In genomic region chr19:58499021-58499927, GRCh38 we compare ENCODE assay signal across 8 cellular contexts. TPM values are rescaled to one million over a fixed set of nuclear protein-coding genes. Genes with fewer than 3 reads are reported as not detected.
DNase-seq lines count a peak whose midpoint lies in the region; ATAC-seq, FAIRE-seq and TF ChIP-seq lines count a peak whose summit lies in the region.

No MANE protein-coding gene starts in this region.

- peak overlapping the region; percentile 89 for H3K27ac ChIP-seq in angular gyrus (ENCODE audit: low read depth, low read length)
- peak overlapping the region; percentile 78 to 89 for H3K27ac ChIP-seq in right atrium auricular region
- peak overlapping the region; percentile 82 for H3K27ac ChIP-seq in psoas muscle

- TF ChIP-seq CTCF in GM13977 (IDR thresholded peaks at IDR 0.05; ENCODE audit: extremely low read depth, insufficient read depth, missing control alignments) = peak; percentile 19
- peak; percentile 26 to 45 for TF ChIP-seq CTCF in right atrium auricular region (IDR thresholded peaks at IDR 0.05)
- TF ChIP-seq CTCF in psoas muscle (IDR thresholded peaks at IDR 0.05) = peak; percentile 16

- in situ Hi-C loops in GM13977 (cut with MboI; ENCODE audit: low pct_unique_long_range_greater_than_20kb, low sequenced_read_pairs, unreplicated experiment) = no loop called here

- peak; percentile 98 for DNase-seq in GM13977 (ENCODE audit: low spot score)
- DNase-seq in NCI-H146 treated with DMSO at 0.1 percent for 48 hours (lab: John Stamatoyannopoulos, UW; ENCODE audit: unreplicated experiment) = peak; percentile 97
- DNase-seq in T-helper 1 cell = peak; percentile 85 to 99 (median 92)
- peak; percentile 99 for DNase-seq in right atrium auricular region (ENCODE audit: low spot score)
- peak; percentile 100 for DNase-seq in psoas muscle
- peak; percentile 93 for DNase-seq in urothelium cell line (ENCODE audit: low spot score)

- no peak for FAIRE-seq in urothelium cell line (lab: Jason Lieb, UNC)

- intact Hi-C loops in psoas muscle (cut with DNase I) = no loop called here

- H3K36me3 ChIP-seq in right atrium auricular region (no peaks in the 10 kb centered on the region), psoas muscle (ENCODE audit: insufficient read depth in 1 of 2, low read depth in 1 of 2) (no peaks in the 10 kb centered on the region)

- ATAC-seq in HG02870 (IDR thresholded peaks at IDR 0.05; ENCODE audit: unreplicated experiment) (peak; percentile 81), psoas muscle (peak; percentile 97 to 99 (median 98))

- no peaks in the 10 kb centered on the region for H3K9me3 ChIP-seq in right atrium auricular region
- no peaks in the 10 kb centered on the region for H3K9me3 ChIP-seq in psoas muscle

- WGBS in psoas muscle, 3 donors = 2% methylated on average over 59 to 60 of the region's 60 CpGs

- peak overlapping the region; percentile 58 to 65 for H3K4me3 ChIP-seq in right atrium auricular region
- H3K4me3 ChIP-seq in psoas muscle = peak overlapping the region; percentile 68

- H3K4me1 ChIP-seq in right atrium auricular region (peaks cover 0 to 29% of the 10 kb centered on the region in 2 donors), psoas muscle (peaks cover 19% of the 10 kb centered on the region)

- no peaks in the 10 kb centered on the region for H3K27me3 ChIP-seq in right atrium auricular region
- H3K27me3 ChIP-seq in psoas muscle (ENCODE audit: insufficient read depth in 3 of 3, low read length in 2 of 3) = no peaks in the 10 kb centered on the region

RNA-seq across cellular contexts. Expression of gene SLC27A5, which starts 12.5 kb away (rescaled TPM):
- 1 to 10 TPM; 1.3 to 2.9 TPM for total RNA-seq in right atrium auricular region
- 1 to 10 TPM; 3.1 to 6.6 (median 4.0) TPM for total RNA-seq in psoas muscle
- 10 to 100 TPM in 2 of 3 donors, 1 to 10 TPM in 1; 6.1 to 11.0 (median 10.6) TPM for polyA plus RNA-seq in psoas muscle

RNA-seq across cellular contexts. Expression of gene ZBTB45, which starts 20.3 kb away (rescaled TPM):
- total RNA-seq in right atrium auricular region = 10 to 100 TPM in 1 of 2 donors, 1 to 10 TPM in 1; 7.2 to 14.3 TPM
- 10 to 100 TPM in 1 of 4 donors, 1 to 10 TPM in 3; 7.7 to 13.0 (median 9.9) TPM for total RNA-seq in psoas muscle
- 10 to 100 TPM in 1 of 3 donors, 1 to 10 TPM in 2; 6.2 to 12.5 (median 8.5) TPM for polyA plus RNA-seq in psoas muscle

RNA-seq across cellular contexts. Expression of gene ZNF446, which starts 23.1 kb away (rescaled TPM):
- 10 to 100 TPM in 1 of 2 donors, 1 to 10 TPM in 1; 7.9 to 10.0 TPM for total RNA-seq in right atrium auricular region
- 1 to 10 TPM; 3.5 to 8.1 (median 4.9) TPM for total RNA-seq in psoas muscle
- polyA plus RNA-seq in psoas muscle = 1 to 10 TPM; 4.6 to 8.7 (median 6.3) TPM

RNA-seq across cellular contexts. Expression of gene ZNF324, which starts 32.4 kb away (rescaled TPM):
- total RNA-seq in right atrium auricular region = 1 to 10 TPM; 5.9 to 9.9 TPM
- total RNA-seq in psoas muscle = 1 to 10 TPM; 3.5 to 7.2 (median 4.8) TPM
- polyA plus RNA-seq in psoas muscle = 1 to 10 TPM; 2.1 to 6.4 (median 3.1) TPM

RNA-seq across cellular contexts. Expression of gene TRIM28, which starts 44.6 kb away (rescaled TPM):
- total RNA-seq in right atrium auricular region (100 to 1,000 TPM in 1 of 2 donors, 10 to 100 TPM in 1; 99.6 to 207 TPM), psoas muscle (100 to 1,000 TPM; 165 to 212 (median 197) TPM)
- 100 to 1,000 TPM; 141 to 154 (median 147) TPM for polyA plus RNA-seq in psoas muscle

Comparison
In these comparisons a context has a peak if more than half of its experiments do, and no peak if none do; other contexts are left out.
1. Peak in every context shown above with its lines: DNase-seq, ATAC-seq, H3K4me3 ChIP-seq and H3K27ac ChIP-seq.